In genomic region chr13:85347251-85347650, GRCh38 we compare ENCODE assay signal across 22 cellular contexts.
DNase-seq lines count a peak whose midpoint lies in the region; ATAC-seq, FAIRE-seq and TF ChIP-seq lines count a peak whose summit lies in the region.
"Had no signal": no experiment of that assay in that cellular context is flagged by ENCODE, and none has a peak within 500 bp of the region (broad histone marks: within the 10 kb centered on the region; RNA-seq: fewer than 3 reads in every experiment).

No MANE protein-coding gene starts in this region.

- ATAC-seq in natural killer cell treated with Interleukin-12 subunit alpha and Interleukin-12 subunit beta and Interleukin-15 and Interleukin-18, amount 100 ng/mL, for 72 hours: no peak
- ATAC-seq in HG03378 (IDR thresholded peaks at IDR 0.05; ENCODE audit: unreplicated experiment): no peak
- ATAC-seq: Panc1 had no signal

- no peak overlapping the region for H3K4me3 ChIP-seq in astrocyte of the spinal cord (ENCODE audit: low read depth, low read length)
- H3K4me3 ChIP-seq in endodermal cell (ENCODE audit: low read length): no peak overlapping the region
- H3K4me3 ChIP-seq: transverse colon had no signal

- peak; percentile 2 for DNase-seq in AG08396 (ENCODE audit: low spot score)
- DNase-seq in HTR-8/SVneo (ENCODE audit: insufficient read length, low spot score): peak; percentile 15
- DNase-seq in astrocyte of the spinal cord (ENCODE audit: low read depth, low spot score): peak; percentile 85
- DNase-seq in left kidney (ENCODE audit: low read depth, low spot score): peak; percentile 14
- no peak for DNase-seq in natural killer cell treated with Interleukin-12 subunit alpha and Interleukin-12 subunit beta and Interleukin-15 and Interleukin-18, amount 100 ng/mL, for 72 hours (ENCODE audit: low spot score)
- no peak for DNase-seq in NCI-H345 treated with DMSO at 0.1 percent for 48 hours (lab: John Stamatoyannopoulos, UW; ENCODE audit: unreplicated experiment)
- no peak for DNase-seq in endodermal cell
- DNase-seq: CD4-positive, alpha-beta T cell; DMS79; effector memory CD4-positive, alpha-beta T cell; HCEC 1CT; kidney glomerular epithelial cell; midbrain; NCI-H1105; NCI-H2081 treated with DMSO at 0.1 percent for 48 hours; NCI-H774; stimulated activated naive CD4-positive, alpha-beta T cell treated with Interleukin-2 at 50 U/mL for 16 hours; transverse colon had no signal

- 92 to 95% methylated on average over 5 of the region's 5 CpGs for WGBS in endodermal cell (ENCODE audit: insufficient coverage in 1 of 2, insufficient read length in 1 of 2), 2 experiments

- no peak for FAIRE-seq in HTR-8/SVneo (lab: Jason Lieb, UNC)

- no peaks in the 10 kb centered on the region for H3K27me3 ChIP-seq in endodermal cell (ENCODE audit: control insufficient read depth, insufficient read depth, low read length, poor library complexity, severe bottlenecking)
- H3K27me3 ChIP-seq: transverse colon had no signal

- H3K9me3 ChIP-seq in endodermal cell (ENCODE audit: control insufficient read depth, low read length): no peaks in the 10 kb centered on the region
- H3K9me3 ChIP-seq: transverse colon had no signal

- no peaks in the 10 kb centered on the region for H3K4me1 Mint-ChIP-seq in natural killer cell treated with Interleukin-12 subunit alpha and Interleukin-12 subunit beta and Interleukin-15 and Interleukin-18, amount 100 ng/mL, for 72 hours (ENCODE audit: low read depth in 2 of 2)
- no peaks in the 10 kb centered on the region for H3K4me1 Mint-ChIP-seq in endodermal cell

- H3K27ac ChIP-seq in endodermal cell (ENCODE audit: low read depth, low read length): no peak overlapping the region
- H3K27ac ChIP-seq: HL-60, transverse colon had no signal

- no peak overlapping the region for H3K27ac Mint-ChIP-seq in natural killer cell treated with Interleukin-12 subunit alpha and Interleukin-12 subunit beta and Interleukin-15 and Interleukin-18, amount 100 ng/mL, for 72 hours
- H3K27ac Mint-ChIP-seq in endodermal cell: no peak overlapping the region
- H3K27ac Mint-ChIP-seq: activated T-helper 2 cell treated with anti-CD3 and anti-CD28 coated beads, Interferon-gamma antibody, Interleukin-2, Interleukin-4, amounts not matched to agents 10 μg/mL and 5 μg/mL and 100 μg/mL, durations not matched to agents 14 hours and 24 hours and 36 hours; CD4-positive, alpha-beta T cell had no signal

- peaks cover 9% of the 10 kb centered on the region for H3K36me3 Mint-ChIP-seq in natural killer cell treated with Interleukin-12 subunit alpha and Interleukin-12 subunit beta and Interleukin-15 and Interleukin-18, amount 100 ng/mL, for 72 hours
- no peaks in the 10 kb centered on the region for H3K36me3 Mint-ChIP-seq in endodermal cell (ENCODE audit: low read depth)

- H3K9me3 Mint-ChIP-seq in natural killer cell treated with Interleukin-12 subunit alpha and Interleukin-12 subunit beta and Interleukin-15 and Interleukin-18, amount 100 ng/mL, for 72 hours: peaks cover 19% of the 10 kb centered on the region
- H3K9me3 Mint-ChIP-seq in endodermal cell: no peaks in the 10 kb centered on the region

- in situ Hi-C loops in astrocyte of the spinal cord (cut with HindIII; ENCODE audit: low sequenced_read_pairs): no loop called here

- H3K4me3 Mint-ChIP-seq in natural killer cell treated with Interleukin-12 subunit alpha and Interleukin-12 subunit beta and Interleukin-15 and Interleukin-18, amount 100 ng/mL, for 72 hours: no peak overlapping the region
- no peak overlapping the region for H3K4me3 Mint-ChIP-seq in endodermal cell
- H3K4me3 Mint-ChIP-seq: CD4-positive, alpha-beta T cell had no signal

- H3K27me3 Mint-ChIP-seq in natural killer cell treated with Interleukin-12 subunit alpha and Interleukin-12 subunit beta and Interleukin-15 and Interleukin-18, amount 100 ng/mL, for 72 hours: no peaks in the 10 kb centered on the region
- no peaks in the 10 kb centered on the region for H3K27me3 Mint-ChIP-seq in endodermal cell (ENCODE audit: insufficient read depth)
- H3K27me3 Mint-ChIP-seq: CD4-positive, alpha-beta T cell had no signal

- TF ChIP-seq CTCF in astrocyte of the spinal cord (IDR thresholded peaks at IDR 0.05; ENCODE audit: low read depth, low read length) (no peak), endodermal cell (conservative IDR thresholded peaks at IDR 0.05) (no peak)

- no peak overlapping the region for H3K9ac ChIP-seq in endodermal cell (ENCODE audit: extremely low read depth, low read length, poor library complexity, severe bottlenecking)

- H3K36me3 ChIP-seq in endodermal cell (ENCODE audit: control insufficient read depth, insufficient read depth, low read length): no peaks in the 10 kb centered on the region
- H3K36me3 ChIP-seq: transverse colon had no signal

- no peaks in the 10 kb centered on the region for H3K4me1 ChIP-seq in endodermal cell (ENCODE audit: control insufficient read depth, insufficient read depth, low read length)
- H3K4me1 ChIP-seq: transverse colon had no signal

Comparison
In these comparisons a context has a peak if more than half of its experiments do, and no peak if none do; other contexts are left out.
1. DNase-seq: peak in AG08396 (single experiment), HTR-8/SVneo (single experiment), astrocyte of the spinal cord (single experiment) and left kidney (single experiment); none in natural killer cell treated with Interleukin-12 subunit alpha and Interleukin-12 subunit beta and Interleukin-15 and Interleukin-18, amount 100 ng/mL, for 72 hours (single experiment), NCI-H345 treated with DMSO at 0.1 percent for 48 hours (single experiment) and endodermal cell (single experiment).